Comparison of ENCODE assay signal across 20 cellular contexts in the genomic region with DNA sequence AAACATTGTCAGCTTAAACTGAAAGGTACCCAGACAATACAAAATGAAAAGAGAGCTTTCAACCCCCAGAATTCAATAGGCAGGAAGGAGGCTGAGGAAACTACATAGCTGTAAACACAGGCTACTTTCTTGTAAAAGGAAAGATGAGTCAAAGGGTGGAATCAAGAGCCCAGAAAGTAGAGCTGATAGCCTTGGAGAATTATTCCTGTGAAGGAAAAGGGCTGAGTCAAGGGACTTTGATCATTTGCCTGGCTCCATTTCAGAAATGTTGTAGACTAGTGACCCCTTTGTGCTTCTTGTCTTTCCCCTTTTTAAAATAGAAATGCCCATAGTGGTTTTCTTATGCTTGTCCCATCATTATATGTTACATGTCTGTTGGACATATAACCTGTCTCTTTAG.
"Had no signal": no experiment of that assay in that cellular context is flagged by ENCODE, and none has a peak within 500 bp of the region (broad histone marks: within the 10 kb centered on the region; RNA-seq: fewer than 3 reads in every experiment).

No MANE protein-coding gene starts in this region.

- H3K4me3 Mint-ChIP-seq: activated B cell treated with CpG ODN at 0.5 μM for 24 hours; activated naive CD8-positive, alpha-beta T cell treated with anti-CD3 and anti-CD28 coated beads for 36 hours; dendritic cell treated with granulocyte-macrophage colony-stimulating factor and Interleukin-4, amounts not matched to agents 40 ng/mL and 50 ng/mL, for 4 days; mesothelial cell of epicardium; natural killer cell had no signal

- ATAC-seq: left lung, natural killer cell, upper lobe of right lung had no signal

- H3K36me3 ChIP-seq: cardiac muscle cell, left lung, spleen, thoracic aorta, upper lobe of right lung had no signal

- H3K9me3 Mint-ChIP-seq: activated B cell treated with CpG ODN at 0.5 μM for 24 hours; activated naive CD8-positive, alpha-beta T cell treated with anti-CD3 and anti-CD28 coated beads for 36 hours; dendritic cell treated with granulocyte-macrophage colony-stimulating factor and Interleukin-4, amounts not matched to agents 40 ng/mL and 50 ng/mL, for 4 days had no signal

- DNase-seq: activated B cell treated with CpG ODN at 0.5 μM for 24 hours; activated CD4-positive, alpha-beta T cell treated with anti-CD3 and anti-CD28 coated beads for 4 hours; activated CD4-positive, alpha-beta T cell treated with anti-CD3 and anti-CD28 coated beads, Interleukin-2, amount 50 U/mL, for 48 hours; activated naive CD4-positive, alpha-beta T cell treated with Interleukin-2 at 50 U/mL for 16 hours; activated naive CD8-positive, alpha-beta T cell treated with anti-CD3 and anti-CD28 coated beads for 36 hours; activated T-cell treated with anti-CD3 and anti-CD28 coated beads, Interleukin-2, amount 50 U/mL, for 48 hours; effector memory CD4-positive, alpha-beta T cell; left lung; natural killer cell; spleen; stimulated activated CD4-positive, alpha-beta T cell treated with anti-CD3 and anti-CD28 coated beads, Interleukin-4, amount 100 ng/mL, for 1 hour; stimulated activated naive CD4-positive, alpha-beta T cell treated with Interleukin-2 at 50 U/mL for 16 hours; T-helper 9 cell; upper lobe of right lung had no signal

- H3K4me3 ChIP-seq: cardiac muscle cell, left lung, lung, spleen, thoracic aorta, upper lobe of right lung had no signal

- H3K9me3 ChIP-seq: left lung, spleen, thoracic aorta, upper lobe of right lung had no signal

- H3K36me3 Mint-ChIP-seq: activated naive CD8-positive, alpha-beta T cell treated with anti-CD3 and anti-CD28 coated beads for 36 hours; mesothelial cell of epicardium; natural killer cell had no signal

- H3K27me3 ChIP-seq: cardiac muscle cell, left lung, spleen, upper lobe of right lung had no signal

- H3K27ac Mint-ChIP-seq: activated B cell treated with CpG ODN at 0.5 μM for 24 hours; activated naive CD8-positive, alpha-beta T cell treated with anti-CD3 and anti-CD28 coated beads for 36 hours; dendritic cell treated with granulocyte-macrophage colony-stimulating factor and Interleukin-4, amounts not matched to agents 40 ng/mL and 50 ng/mL, for 4 days; mesothelial cell of epicardium; natural killer cell; progenitor cell of endocrine pancreas had no signal

- H3K27ac ChIP-seq: cardiac muscle cell, left lung, spleen, thoracic aorta, upper lobe of right lung had no signal

- H3K27me3 Mint-ChIP-seq: activated B cell treated with CpG ODN at 0.5 μM for 24 hours; dendritic cell treated with granulocyte-macrophage colony-stimulating factor and Interleukin-4, amounts not matched to agents 40 ng/mL and 50 ng/mL, for 4 days; progenitor cell of endocrine pancreas had no signal

- H3K4me1 ChIP-seq: left lung, upper lobe of right lung had no signal

- H3K4me1 Mint-ChIP-seq: activated B cell treated with CpG ODN at 0.5 μM for 24 hours; activated naive CD8-positive, alpha-beta T cell treated with anti-CD3 and anti-CD28 coated beads for 36 hours; mesothelial cell of epicardium; natural killer cell had no signal
